Comparison of ENCODE assay signal across 7 cellular contexts in genomic region chr17:26884741-26885059, GRCh38.
DNase-seq lines count a peak whose midpoint lies in the region; ATAC-seq and TF ChIP-seq lines count a peak whose summit lies in the region.
"Not testable (repeated sequence)": the region's sequence is repeated elsewhere in the genome, so short reads cannot be mapped to it uniquely, and the experiment has no call there.

No MANE protein-coding gene starts in this region.

- intact Hi-C loops in right lobe of liver (cut with DNase I) = not testable (repeated sequence)

- not testable (repeated sequence) for TF ChIP-seq POLR2A in right lobe of liver (IDR thresholded peaks at IDR 0.05)

- ATAC-seq in GM18870 (IDR thresholded peaks at IDR 0.05; ENCODE audit: unreplicated experiment) (peak; percentile 13), HG02642 (IDR thresholded peaks at IDR 0.05; ENCODE audit: poor library complexity, unreplicated experiment) (peak; percentile 30), T-cell (replicated peaks in 1 of 4) (peak in 3 of 4 experiments; percentile 20 to 35 (median 21)), foreskin keratinocyte (peak; percentile 31), right lobe of liver (peak in 3 of 4 donors; percentile 15 to 33 (median 31)), omental fat pad (ENCODE audit: low FRiP score) (peak; percentile 13)
- ATAC-seq in stimulated activated naive CD8-positive, alpha-beta T cell treated with anti-CD3 and anti-CD28 coated beads, Interleukin-15, amount 100 ng/mL, for 72 hours = peak; percentile 24

- H3K36me3 Mint-ChIP-seq in T-cell = not testable (repeated sequence)

- DNase-seq in T-cell; foreskin keratinocyte; right lobe of liver; omental fat pad (ENCODE audit: low spot score); stimulated activated naive CD8-positive, alpha-beta T cell treated with anti-CD3 and anti-CD28 coated beads, Interleukin-15, amount 100 ng/mL, for 72 hours: not testable (repeated sequence)

- not testable (repeated sequence) for H3K27ac ChIP-seq in foreskin keratinocyte, right lobe of liver

- not testable (repeated sequence) for H3K4me1 ChIP-seq in foreskin keratinocyte, right lobe of liver

- not testable (repeated sequence) for H3K36me3 ChIP-seq in right lobe of liver

- CTCF ChIA-PET in T-cell (lab: Charles Lee) = not testable (repeated sequence)

- not testable (repeated sequence) for H3K4me3 Mint-ChIP-seq in T-cell; stimulated activated naive CD8-positive, alpha-beta T cell treated with anti-CD3 and anti-CD28 coated beads, Interleukin-15, amount 100 ng/mL, for 72 hours

- not testable (repeated sequence) for H3K4me1 Mint-ChIP-seq in T-cell; stimulated activated naive CD8-positive, alpha-beta T cell treated with anti-CD3 and anti-CD28 coated beads, Interleukin-15, amount 100 ng/mL, for 72 hours

- POLR2A ChIA-PET in T-cell (lab: Charles Lee) = not testable (repeated sequence)

- not testable (repeated sequence) for H3K27me3 ChIP-seq in foreskin keratinocyte, right lobe of liver

- H3K4me3 ChIP-seq in right lobe of liver = not testable (repeated sequence)

- not testable (repeated sequence) for H3K9me3 Mint-ChIP-seq in T-cell; stimulated activated naive CD8-positive, alpha-beta T cell treated with anti-CD3 and anti-CD28 coated beads, Interleukin-15, amount 100 ng/mL, for 72 hours

- not testable (repeated sequence) for H3K27me3 Mint-ChIP-seq in T-cell; stimulated activated naive CD8-positive, alpha-beta T cell treated with anti-CD3 and anti-CD28 coated beads, Interleukin-15, amount 100 ng/mL, for 72 hours

- H3K27ac Mint-ChIP-seq in T-cell; stimulated activated naive CD8-positive, alpha-beta T cell treated with anti-CD3 and anti-CD28 coated beads, Interleukin-15, amount 100 ng/mL, for 72 hours: not testable (repeated sequence)

- 43% methylated on average over 2 of the region's 4 CpGs for WGBS in right lobe of liver (ENCODE audit: insufficient coverage, low coverage, low lambda C conversion rate, missing lambda C conversion rate)

- H3K9me3 ChIP-seq in right lobe of liver = not testable (repeated sequence)

- not testable (repeated sequence) for TF ChIP-seq CTCF in foreskin keratinocyte (conservative IDR thresholded peaks at IDR 0.05); right lobe of liver (IDR thresholded peaks at IDR 0.05); omental fat pad (IDR thresholded peaks at IDR 0.05)
